Comparison of ENCODE assay signal across 8 cellular contexts in the genomic region with DNA sequence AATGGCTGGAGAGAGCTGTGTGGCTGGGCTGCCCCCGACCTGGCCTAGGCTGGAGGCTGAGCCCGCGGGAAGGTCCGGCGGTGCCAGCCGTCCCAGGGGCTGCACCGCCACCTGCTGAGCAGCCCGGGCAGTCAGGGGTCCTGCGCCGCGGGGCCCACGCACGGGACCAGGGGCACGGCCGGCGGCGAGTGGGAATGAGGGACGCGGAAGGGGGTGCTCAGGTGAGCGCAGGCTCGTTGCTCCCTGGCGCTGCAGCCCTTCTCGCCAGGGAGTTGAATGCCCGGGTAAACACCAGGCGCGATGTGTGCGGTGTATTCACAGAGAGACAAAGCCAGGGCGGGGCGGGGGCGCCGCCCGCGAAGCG. TPM values are rescaled to one million over a fixed set of nuclear protein-coding genes. Genes with fewer than 3 reads are reported as not detected.
DNase-seq lines count a peak whose midpoint lies in the region; ATAC-seq and TF ChIP-seq lines count a peak whose summit lies in the region.

No MANE protein-coding gene starts in this region.

- peaks cover 0 to 4% of the 10 kb centered on the region in 2 experiments; a peak in 1 of 3 replicates for H3K36me3 ChIP-seq in HEK293 (ENCODE audit: control insufficient read depth in 2 of 2, insufficient read depth in 1 of 2, low read length in 2 of 2)
- no peaks in the 10 kb centered on the region for H3K36me3 ChIP-seq in SU-DHL-6 (ENCODE audit: low read length)

- no peak overlapping the region for H2AFZ ChIP-seq in SU-DHL-6 (ENCODE audit: low read depth, low read length, severe bottlenecking)

- H3K4me1 ChIP-seq in HEK293 (ENCODE audit: control insufficient read depth, insufficient read depth, low read length) = 0 out of 2 replicates have a peak, but pooled peaks cover 3% of the 10 kb centered on the region

- ATAC-seq in left cardiac atrium (peak; percentile 25 to 40), HG02884 (IDR thresholded peaks at IDR 0.05; ENCODE audit: unreplicated experiment) (no peak)

- TF ChIP-seq CTCF in HEK293 (tag by site-specific recombination; IDR thresholded peaks at IDR 0.05) (peak; percentile 61), SU-DHL-6 (IDR thresholded peaks at IDR 0.05; ENCODE audit: insufficient read depth, low read length, poor library complexity, severe bottlenecking) (no peak)

- H4K20me1 ChIP-seq in SU-DHL-6 (ENCODE audit: low read depth, low read length) = no peaks in the 10 kb centered on the region

- no peak overlapping the region for H3K9ac ChIP-seq in SU-DHL-6 (ENCODE audit: low read length)

- peak overlapping the region; percentile 55 for H3K4me2 ChIP-seq in SU-DHL-6 (ENCODE audit: low read depth, low read length, poor library complexity, severe bottlenecking)

- CTCF ChIA-PET in HEK293 (lab: Yijun Ruan, JAX) = no interaction called here

- intact Hi-C loops in left cardiac atrium (cut with DNase I) = no loop called here

- peak overlapping the region; percentile 32 for H3K4me3 ChIP-seq in HEK293 (ENCODE audit: low read depth, low read length)
- peak overlapping the region; percentile 34 for H3K4me3 ChIP-seq in SU-DHL-6 (ENCODE audit: insufficient read depth, low read length, poor library complexity, severe bottlenecking)
- H3K4me3 ChIP-seq in skin epidermis = peak overlapping the region; percentile 48 to 76 (median 65)

- no peaks in the 10 kb centered on the region for H3K79me2 ChIP-seq in SU-DHL-6 (ENCODE audit: insufficient read depth, low read length)

- no peaks in the 10 kb centered on the region for H3K9me3 ChIP-seq in HEK293 (ENCODE audit: control insufficient read depth, insufficient read depth, low read depth, low read length)
- H3K9me3 ChIP-seq in SU-DHL-6 (ENCODE audit: insufficient read depth, low read length) = no peaks in the 10 kb centered on the region

- POLR2A ChIA-PET in HEK293 (lab: Yijun Ruan, JAX) = no interaction called here

- no peaks in the 10 kb centered on the region for H3K9me2 ChIP-seq in SU-DHL-6 (replicated peaks; ENCODE audit: insufficient read depth, low read length)

- DNase-seq in DMS 273 (lab: John Stamatoyannopoulos, UW; ENCODE audit: unreplicated experiment) = peak; percentile 73
- no peak for DNase-seq in DMS 273 treated with DMSO at 0.1 percent for 48 hours (lab: John Stamatoyannopoulos, UW)
- DNase-seq in left cardiac atrium = no peak
- no peak for DNase-seq in stimulated activated CD4-positive, alpha-beta T cell treated with anti-CD3 and anti-CD28 coated beads, Interleukin-4, amount 100 ng/mL, for 4 hours

- no peaks in the 10 kb centered on the region for H3F3A ChIP-seq in SU-DHL-6 (ENCODE audit: insufficient read depth)

- no peak overlapping the region for H3K27ac ChIP-seq in HEK293 (ENCODE audit: extremely low read depth, low read depth, low read length)
- no peak overlapping the region for H3K27ac ChIP-seq in SU-DHL-6 (ENCODE audit: low read depth, low read length)
- peak overlapping the region in 4 of 21 experiments; percentile 16 to 90 (median 76) for H3K27ac ChIP-seq in skin epidermis

- no peaks in the 10 kb centered on the region for H3K27me3 ChIP-seq in SU-DHL-6 (ENCODE audit: low read length)

TF ChIP-seq in HEK293, 187 proteins besides CTCF, POLR2A, EP300 and RAD21:
- TF ChIP-seq, protein P1, sequence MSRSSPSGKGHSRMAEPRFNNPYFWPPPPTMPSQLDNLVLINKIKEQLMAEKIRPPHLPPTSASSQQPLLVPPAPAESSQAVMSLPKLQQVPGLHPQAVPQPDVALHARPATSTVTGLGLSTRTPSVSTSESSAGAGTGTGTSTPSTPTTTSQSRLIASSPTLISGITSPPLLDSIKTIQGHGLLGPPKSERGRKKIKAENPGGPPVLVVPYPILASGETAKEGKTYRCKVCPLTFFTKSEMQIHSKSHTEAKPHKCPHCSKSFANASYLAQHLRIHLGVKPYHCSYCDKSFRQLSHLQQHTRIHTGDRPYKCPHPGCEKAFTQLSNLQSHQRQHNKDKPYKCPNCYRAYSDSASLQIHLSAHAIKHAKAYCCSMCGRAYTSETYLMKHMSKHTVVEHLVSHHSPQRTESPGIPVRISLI (tag by site-specific recombination; IDR thresholded peaks at IDR 0.05) = no peak
- TF ChIP-seq GLIS2 (tag by site-specific recombination; IDR thresholded peaks at IDR 0.05) = peak; percentile 45; the same call in 1 of the 2 replicates
- TF ChIP-seq ZFP69B (tag by site-specific recombination; IDR thresholded peaks at IDR 0.05) = no peak
- no peak for TF ChIP-seq ZNF2 (tag by site-specific recombination; IDR thresholded peaks at IDR 0.05)
- TF ChIP-seq ZNF202 (tag by site-specific recombination; IDR thresholded peaks at IDR 0.05; ENCODE audit: borderline replicate concordance) = no peak
- no peak for TF ChIP-seq GLIS1 (tag by site-specific recombination; IDR thresholded peaks at IDR 0.05)
- TF ChIP-seq, protein P2, sequence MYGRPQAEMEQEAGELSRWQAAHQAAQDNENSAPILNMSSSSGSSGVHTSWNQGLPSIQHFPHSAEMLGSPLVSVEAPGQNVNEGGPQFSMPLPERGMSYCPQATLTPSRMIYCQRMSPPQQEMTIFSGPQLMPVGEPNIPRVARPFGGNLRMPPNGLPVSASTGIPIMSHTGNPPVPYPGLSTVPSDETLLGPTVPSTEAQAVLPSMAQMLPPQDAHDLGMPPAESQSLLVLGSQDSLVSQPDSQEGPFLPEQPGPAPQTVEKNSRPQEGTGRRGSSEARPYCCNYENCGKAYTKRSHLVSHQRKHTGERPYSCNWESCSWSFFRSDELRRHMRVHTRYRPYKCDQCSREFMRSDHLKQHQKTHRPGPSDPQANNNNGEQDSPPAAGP (tag by site-specific recombination; IDR thresholded peaks at IDR 0.05) = no peak
- TF ChIP-seq MZF1 (tag by site-specific recombination; IDR thresholded peaks at IDR 0.05; ENCODE audit: borderline replicate concordance) = no peak
- TF ChIP-seq ZNF341 (tag by site-specific recombination; IDR thresholded peaks at IDR 0.05; ENCODE audit: low read depth) = no peak
- TF ChIP-seq ZNF768 (tag by site-specific recombination; IDR thresholded peaks at IDR 0.05) = no peak
- peak; percentile 52 for TF ChIP-seq ZIC2 (tag by site-specific recombination; IDR thresholded peaks at IDR 0.05)
- TF ChIP-seq ZFHX2 (tag by site-specific recombination; conservative IDR thresholded peaks at IDR 0.05) = peak; percentile 54; the same call in 1 of the 2 replicates
- TF ChIP-seq, protein P3, sequence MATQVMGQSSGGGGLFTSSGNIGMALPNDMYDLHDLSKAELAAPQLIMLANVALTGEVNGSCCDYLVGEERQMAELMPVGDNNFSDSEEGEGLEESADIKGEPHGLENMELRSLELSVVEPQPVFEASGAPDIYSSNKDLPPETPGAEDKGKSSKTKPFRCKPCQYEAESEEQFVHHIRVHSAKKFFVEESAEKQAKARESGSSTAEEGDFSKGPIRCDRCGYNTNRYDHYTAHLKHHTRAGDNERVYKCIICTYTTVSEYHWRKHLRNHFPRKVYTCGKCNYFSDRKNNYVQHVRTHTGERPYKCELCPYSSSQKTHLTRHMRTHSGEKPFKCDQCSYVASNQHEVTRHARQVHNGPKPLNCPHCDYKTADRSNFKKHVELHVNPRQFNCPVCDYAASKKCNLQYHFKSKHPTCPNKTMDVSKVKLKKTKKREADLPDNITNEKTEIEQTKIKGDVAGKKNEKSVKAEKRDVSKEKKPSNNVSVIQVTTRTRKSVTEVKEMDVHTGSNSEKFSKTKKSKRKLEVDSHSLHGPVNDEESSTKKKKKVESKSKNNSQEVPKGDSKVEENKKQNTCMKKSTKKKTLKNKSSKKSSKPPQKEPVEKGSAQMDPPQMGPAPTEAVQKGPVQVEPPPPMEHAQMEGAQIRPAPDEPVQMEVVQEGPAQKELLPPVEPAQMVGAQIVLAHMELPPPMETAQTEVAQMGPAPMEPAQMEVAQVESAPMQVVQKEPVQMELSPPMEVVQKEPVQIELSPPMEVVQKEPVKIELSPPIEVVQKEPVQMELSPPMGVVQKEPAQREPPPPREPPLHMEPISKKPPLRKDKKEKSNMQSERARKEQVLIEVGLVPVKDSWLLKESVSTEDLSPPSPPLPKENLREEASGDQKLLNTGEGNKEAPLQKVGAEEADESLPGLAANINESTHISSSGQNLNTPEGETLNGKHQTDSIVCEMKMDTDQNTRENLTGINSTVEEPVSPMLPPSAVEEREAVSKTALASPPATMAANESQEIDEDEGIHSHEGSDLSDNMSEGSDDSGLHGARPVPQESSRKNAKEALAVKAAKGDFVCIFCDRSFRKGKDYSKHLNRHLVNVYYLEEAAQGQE (tag by site-specific recombination; IDR thresholded peaks at IDR 0.05) = no peak
- TF ChIP-seq ZNF302 (tag by site-specific recombination; IDR thresholded peaks at IDR 0.05; ENCODE audit: low read depth) = no peak
- TF ChIP-seq, protein P4, sequence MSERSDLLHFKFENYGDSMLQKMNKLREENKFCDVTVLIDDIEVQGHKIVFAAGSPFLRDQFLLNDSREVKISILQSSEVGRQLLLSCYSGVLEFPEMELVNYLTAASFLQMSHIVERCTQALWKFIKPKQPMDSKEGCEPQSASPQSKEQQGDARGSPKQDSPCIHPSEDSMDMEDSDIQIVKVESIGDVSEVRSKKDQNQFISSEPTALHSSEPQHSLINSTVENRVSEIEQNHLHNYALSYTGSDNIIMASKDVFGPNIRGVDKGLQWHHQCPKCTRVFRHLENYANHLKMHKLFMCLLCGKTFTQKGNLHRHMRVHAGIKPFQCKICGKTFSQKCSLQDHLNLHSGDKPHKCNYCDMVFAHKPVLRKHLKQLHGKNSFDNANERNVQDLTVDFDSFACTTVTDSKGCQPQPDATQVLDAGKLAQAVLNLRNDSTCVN (tag by site-specific recombination; optimal IDR thresholded peaks at IDR 0.05) = peak; percentile 35
- no peak for TF ChIP-seq ZNF175 (tag by site-specific recombination; IDR thresholded peaks at IDR 0.05)
- no peak for TF ChIP-seq ZNF138 (tag by site-specific recombination; IDR thresholded peaks at IDR 0.05; ENCODE audit: borderline replicate concordance)
- no peak for TF ChIP-seq TRIM28 (IDR thresholded peaks at IDR 0.05; ENCODE audit: borderline replicate concordance, low read length)
- TF ChIP-seq KLF1 (tag by site-specific recombination; IDR thresholded peaks at IDR 0.05) = peak; percentile 36
- no peak for TF ChIP-seq ZEB2 (tag by site-specific recombination; IDR thresholded peaks at IDR 0.05)
- no peak for TF ChIP-seq ZNF292 (tag by site-specific recombination; IDR thresholded peaks at IDR 0.05; ENCODE audit: borderline replicate concordance, low read depth)

RNA-seq across cellular contexts. Expression of a gene that starts 0.7 kb away (rescaled TPM):
- total RNA-seq in left cardiac atrium = 10 to 100 TPM; 12.5 to 24.0 TPM

RNA-seq across cellular contexts. Expression of a gene that starts 37.0 kb away (rescaled TPM):
- total RNA-seq in left cardiac atrium = not detected

RNA-seq across cellular contexts. Expression of a gene that starts 50.6 kb away (rescaled TPM):
- total RNA-seq in left cardiac atrium = 1 to 10 TPM; 5.2 to 7.7 TPM
